Comparison of ENCODE assay signal across 1 cellular context in the genomic region with DNA sequence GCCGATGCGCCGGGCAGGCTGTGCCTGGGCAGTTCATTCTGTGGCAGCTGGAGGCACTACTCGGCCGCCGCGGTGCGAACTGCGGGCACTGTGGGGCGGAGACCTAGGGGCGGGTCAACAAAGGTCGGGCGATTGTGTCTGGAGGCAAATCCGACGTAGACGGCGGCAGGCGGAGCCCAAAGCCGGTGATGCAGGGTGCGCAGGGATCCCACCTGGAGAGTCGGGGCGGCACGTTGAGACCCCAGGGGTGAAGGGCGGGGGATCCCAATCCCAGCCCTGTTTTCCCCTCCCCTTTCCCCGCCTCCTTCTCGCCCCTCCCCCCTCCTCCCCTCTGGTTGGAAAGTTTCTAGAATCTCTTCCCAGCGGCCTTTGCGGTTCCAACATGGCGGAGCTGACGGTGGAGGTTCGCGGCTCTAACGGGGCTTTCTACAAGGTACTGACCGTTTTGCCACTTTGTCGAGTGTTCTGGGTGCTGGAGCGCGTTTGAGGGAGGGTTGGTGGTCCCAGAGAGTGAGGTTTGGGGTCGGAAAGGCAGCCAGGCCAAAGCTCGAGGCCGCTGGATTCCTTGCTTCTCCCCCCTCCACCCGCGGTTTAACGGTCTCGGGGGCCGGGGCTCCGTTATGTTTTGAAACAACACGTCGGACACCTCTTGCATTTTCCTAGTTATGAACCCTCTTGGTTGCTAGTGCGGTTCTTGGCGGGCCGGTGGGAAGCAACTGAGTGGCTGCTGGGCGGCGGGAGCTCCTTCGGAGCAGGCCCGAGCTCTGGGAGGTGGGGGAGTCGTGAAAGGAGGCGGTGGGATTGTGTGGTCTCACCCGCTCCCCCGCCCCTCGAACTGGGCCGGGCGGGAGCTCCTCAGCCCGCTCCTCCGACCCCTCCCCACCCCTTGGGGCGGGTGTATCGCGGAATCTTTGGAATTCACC.
A peak's percentile ranks its signal among the peaks of the same experiment; 100 is the strongest.
TF ChIP-seq lines count a peak whose summit lies in the region.

A gene (plus strand): TSS at position 367 of the 923 bp plus-strand sequence. CDS start 16 bp downstream, at position 383.

TF ChIP-seq in HepG2, 621 proteins besides CTCF, POLR2A, EP300 and RAD21 (continued from another document):
- TF ChIP-seq, protein P1, sequence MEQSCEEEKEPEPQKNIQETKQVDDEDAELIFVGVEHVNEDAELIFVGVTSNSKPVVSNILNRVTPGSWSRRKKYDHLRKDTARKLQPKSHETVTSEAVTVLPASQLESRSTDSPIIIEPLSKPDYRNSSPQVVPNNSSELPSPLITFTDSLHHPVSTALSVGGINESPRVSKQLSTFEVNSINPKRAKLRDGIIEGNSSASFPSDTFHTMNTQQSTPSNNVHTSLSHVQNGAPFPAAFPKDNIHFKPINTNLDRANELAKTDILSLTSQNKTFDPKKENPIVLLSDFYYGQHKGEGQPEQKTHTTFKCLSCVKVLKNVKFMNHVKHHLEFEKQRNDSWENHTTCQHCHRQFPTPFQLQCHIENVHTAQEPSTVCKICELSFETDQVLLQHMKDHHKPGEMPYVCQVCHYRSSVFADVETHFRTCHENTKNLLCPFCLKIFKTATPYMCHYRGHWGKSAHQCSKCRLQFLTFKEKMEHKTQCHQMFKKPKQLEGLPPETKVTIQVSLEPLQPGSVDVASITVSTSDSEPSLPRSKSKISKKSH (CRISPR knock-in tag; IDR thresholded peaks at IDR 0.05; ENCODE audit: borderline replicate concordance) = 0 out of 2 replicates have a peak, but pooled peaks have one; percentile 13
- TF ChIP-seq HNRNPLL (IDR thresholded peaks at IDR 0.05; ENCODE audit: low read depth, low read length, poor library complexity, severe bottlenecking) (peak; percentile 63), CREB1 (IDR thresholded peaks at IDR 0.05) (peak; percentile 14; the same call in 1 of the 2 replicates), CREB1 (CRISPR knock-in tag; IDR thresholded peaks at IDR 0.05) (no peak), ZNF530 (CRISPR knock-in tag; IDR thresholded peaks at IDR 0.05; ENCODE audit: low read depth) (no peak), ZNF547 (CRISPR knock-in tag; IDR thresholded peaks at IDR 0.05) (0 out of 2 replicates have a peak, but pooled peaks have one; percentile 37), ZNF333 (CRISPR knock-in tag; IDR thresholded peaks at IDR 0.05; ENCODE audit: borderline replicate concordance) (no peak), DNMT3B (CRISPR knock-in tag; conservative IDR thresholded peaks at IDR 0.05) (peak; percentile 78; the same call in 1 of the 2 replicates), STAG1 (CRISPR knock-in tag; IDR thresholded peaks at IDR 0.05) (peak; percentile 31; the same call in 1 of the 2 replicates)
